ENCODE assay signal across 11 cellular contexts in genomic region chr18:74500380-74501173, GRCh38. TPM values are rescaled to one million over a fixed set of nuclear protein-coding genes. Genes with fewer than 3 reads are reported as not detected.
DNase-seq lines count a peak whose midpoint lies in the region; ATAC-seq, FAIRE-seq and TF ChIP-seq lines count a peak whose summit lies in the region.
"Not testable (repeated sequence)": the region's sequence is repeated elsewhere in the genome, so short reads cannot be mapped to it uniquely, and the experiment has no call there.
"Had no signal": no experiment of that assay in that cellular context is flagged by ENCODE, and none has a peak within 500 bp of the region (broad histone marks: within the 10 kb centered on the region; RNA-seq: fewer than 3 reads in every experiment).

No MANE protein-coding gene starts in this region.

- H3K4me3 ChIP-seq in Peyer's patch (peak overlapping the region; percentile 13 to 61 (median 38)), bronchial epithelial cell (ENCODE audit: low read depth, low read length) (peak overlapping the region; percentile 16), left ventricle myocardium inferior (peak overlapping the region; percentile 44), spleen (peak overlapping the region in 7 of 8 donors; percentile 33 to 69 (median 40))

- ATAC-seq in naive B cell (ENCODE audit: low read depth in 2 of 2) = not testable (repeated sequence)

- H3K4me3 Mint-ChIP-seq in activated T-cell treated with anti-CD3 and anti-CD28 coated beads, Interleukin-2, amount 50 U/mL, for 24 hours = peak overlapping the region; percentile 91
- H3K4me3 Mint-ChIP-seq in naive B cell = peak overlapping the region; percentile 74 to 98 (median 92)

- peak overlapping the region; percentile 100 for H3K27ac Mint-ChIP-seq in activated T-cell treated with anti-CD3 and anti-CD28 coated beads, Interleukin-2, amount 50 U/mL, for 24 hours
- H3K27ac Mint-ChIP-seq in naive B cell = peak overlapping the region; percentile 93 to 98 (median 98)

- H3K9me3 Mint-ChIP-seq in activated T-cell treated with anti-CD3 and anti-CD28 coated beads, Interleukin-2, amount 50 U/mL, for 24 hours; naive B cell: not testable (repeated sequence)

- H3K27ac ChIP-seq in Peyer's patch (peak overlapping the region; percentile 74 to 98 (median 78)), left ventricle myocardium inferior (replicated peaks) (peak overlapping the region; percentile 75), spleen (peak overlapping the region; percentile 66 to 97 (median 94))

- intact Hi-C loops in left ventricle myocardium inferior (cut with micrococcal nuclease); spleen (cut with DNase I; ENCODE audit: low total_unique reads): not testable (repeated sequence)

- H3K4me1 ChIP-seq in Peyer's patch (peaks cover 0 to 26% (median 9%) of the 10 kb centered on the region in 4 donors), left ventricle myocardium inferior (peaks cover 48% of the 10 kb centered on the region), spleen (peaks cover 30 to 88% (median 63%) of the 10 kb centered on the region in 6 donors)

- not testable (repeated sequence) for TF ChIP-seq POLR2A in Peyer's patch (IDR thresholded peaks at IDR 0.05); spleen (IDR thresholded peaks at IDR 0.05)

- not testable (repeated sequence) for TF ChIP-seq CTCF in Peyer's patch (IDR thresholded peaks at IDR 0.05); bronchial epithelial cell (IDR thresholded peaks at IDR 0.05; ENCODE audit: insufficient read depth, low read length, severe bottlenecking); left ventricle myocardium inferior (IDR thresholded peaks at IDR 0.05; ENCODE audit: borderline replicate concordance); spleen (IDR thresholded peaks at IDR 0.05 in 8 of 11, conservative IDR thresholded peaks at IDR 0.05 in 3 of 11)

- peaks cover 58% of the 10 kb centered on the region for H3K4me1 Mint-ChIP-seq in activated T-cell treated with anti-CD3 and anti-CD28 coated beads, Interleukin-2, amount 50 U/mL, for 24 hours (ENCODE audit: low read depth)
- H3K4me1 Mint-ChIP-seq in naive B cell = peaks cover 44 to 72% (median 45%) of the 10 kb centered on the region in 3 donors

- H3K36me3 ChIP-seq in Peyer's patch = peaks cover 0 to 44% (median 0%) of the 10 kb centered on the region in 3 donors
- H3K36me3 ChIP-seq in bronchial epithelial cell (ENCODE audit: control insufficient read depth, insufficient read depth, low read length) = not testable (repeated sequence)
- H3K36me3 ChIP-seq in left ventricle myocardium inferior = peaks cover 50% of the 10 kb centered on the region
- peaks cover 0 to 48% (median 37%) of the 10 kb centered on the region in 6 donors for H3K36me3 ChIP-seq in spleen

- H3K36me3 Mint-ChIP-seq in activated T-cell treated with anti-CD3 and anti-CD28 coated beads, Interleukin-2, amount 50 U/mL, for 24 hours (ENCODE audit: low read depth) = peaks cover 88% of the 10 kb centered on the region
- H3K36me3 Mint-ChIP-seq in naive B cell = peaks cover 9 to 17% of the 10 kb centered on the region in 2 donors

- 58 to 67% (median 65%) methylated on average over 14 of the region's 14 CpGs for WGBS in spleen, 5 donors

- DNase-seq in AML-193 (lab: John Stamatoyannopoulos, UW) (peak; percentile 9 to 38), Peyer's patch (peak in 1 of 3 donors; percentile 47), bronchial epithelial cell (ENCODE audit: low read depth) (peak; percentile 6), naive B cell (peak; percentile 51)
- DNase-seq in GM18507 (ENCODE audit: extremely low spot score, insufficient read length, low read depth); activated T-cell treated with anti-CD3 and anti-CD28 coated beads, Interleukin-2, amount 50 U/mL, for 24 hours; left ventricle myocardium inferior; spleen: not testable (repeated sequence)

- FAIRE-seq in GM18507 (lab: Jason Lieb, UNC) = peak; percentile 71
- FAIRE-seq in bronchial epithelial cell (lab: Jason Lieb, UNC) = not testable (repeated sequence)

- H3K27me3 ChIP-seq in Peyer's patch; bronchial epithelial cell (ENCODE audit: control insufficient read depth, insufficient read depth, low read length); left ventricle myocardium inferior (ENCODE audit: low read depth); spleen (replicated peaks in 1 of 7): not testable (repeated sequence)

- not testable (repeated sequence) for H3K27me3 Mint-ChIP-seq in activated T-cell treated with anti-CD3 and anti-CD28 coated beads, Interleukin-2, amount 50 U/mL, for 24 hours; naive B cell

- not testable (repeated sequence) for H3K9me3 ChIP-seq in Peyer's patch; left ventricle myocardium inferior (replicated peaks); spleen

RNA-seq across cellular contexts. Expression of gene CNDP2, which starts 4.4 kb away (rescaled TPM):
- total RNA-seq in Peyer's patch = 100 to 1,000 TPM; 283 to 798 (median 653) TPM
- total RNA-seq in bronchial epithelial cell = 59.5 and 67.4 TPM in 2 replicates
- 71.0 TPM for total RNA-seq in left ventricle myocardium inferior
- 100 to 1,000 TPM; 114 to 283 (median 207) TPM for polyA plus RNA-seq in naive B cell (ENCODE audit: low read depth in 6 of 6)
- 100 to 1,000 TPM; 219 to 310 (median 291) TPM for total RNA-seq in spleen
- polyA plus RNA-seq in spleen = 100 to 1,000 TPM; 102 to 168 (median 123) TPM

RNA-seq across cellular contexts. Expression of gene CNDP1, which starts 33.7 kb away (rescaled TPM):
- total RNA-seq in Peyer's patch = under 1 TPM in 1 of 4 donors, not detected in 3; 0.53 TPM
- total RNA-seq in bronchial epithelial cell = not detected in 2 replicates
- total RNA-seq in left ventricle myocardium inferior = not detected
- polyA plus RNA-seq in naive B cell (ENCODE audit: low read depth in 6 of 6) = not detected
- total RNA-seq in spleen = under 1 TPM in 5 of 7 donors, not detected in 2; 0.13 to 0.59 (median 0.36) TPM
- polyA plus RNA-seq in spleen = under 1 TPM; 0.03 to 0.17 (median 0.13) TPM
- total RNA-seq: A172, H9, IMR-90 had no signal
- polyA plus RNA-seq: IMR-90 had no signal

RNA-seq across cellular contexts. Expression of gene DIPK1C, which starts 43.5 kb away (rescaled TPM):
- total RNA-seq in Peyer's patch = under 1 TPM in 2 of 4 donors, not detected in 2; 0.70 to 0.83 TPM
- total RNA-seq in bronchial epithelial cell = not detected in 2 replicates
- 6.4 TPM for total RNA-seq in left ventricle myocardium inferior
- polyA plus RNA-seq in naive B cell (ENCODE audit: low read depth in 6 of 6) = not detected
- total RNA-seq in spleen = under 1 TPM in 2 of 7 donors, not detected in 5; 0.34 to 0.51 TPM
- under 1 TPM in 2 of 3 donors, not detected in 1; 0.10 to 0.23 TPM for polyA plus RNA-seq in spleen
- total RNA-seq: A172, H9, IMR-90 had no signal
- polyA plus RNA-seq: IMR-90 had no signal
